25 cellular contexts compared by ENCODE assay signal in the genomic region with DNA sequence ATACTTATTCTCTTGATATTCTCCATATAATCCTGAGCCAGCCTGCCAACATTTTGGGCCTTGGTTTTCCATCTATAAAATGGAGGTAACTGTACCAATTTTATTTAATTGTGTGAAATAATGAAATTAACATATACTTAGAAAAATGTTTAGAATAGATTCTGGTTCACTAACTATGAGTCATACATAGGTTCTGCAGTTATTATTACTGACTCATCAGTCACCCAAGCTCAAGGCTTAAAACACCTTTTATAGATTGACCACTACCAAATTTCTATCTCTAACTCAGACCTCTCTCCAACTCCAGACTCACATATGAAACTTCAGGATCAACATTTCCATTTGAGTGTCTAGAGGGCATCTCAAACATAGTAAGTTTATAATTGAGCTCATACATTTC.
A peak's percentile ranks its signal among the peaks of the same experiment; 100 is the strongest.
DNase-seq lines count a peak whose midpoint lies in the region; ATAC-seq, FAIRE-seq and TF ChIP-seq lines count a peak whose summit lies in the region.
"Had no signal": no experiment of that assay in that cellular context is flagged by ENCODE, and none has a peak within 500 bp of the region (broad histone marks: within the 10 kb centered on the region; RNA-seq: fewer than 3 reads in every experiment).

No MANE protein-coding gene starts in this region.

- in situ Hi-C loops in K562 (cut with MboI), result no loop called here

- H3K9me3 ChIP-seq in K562 (replicated peaks; ENCODE audit: control insufficient read depth, insufficient read depth, low read depth, low read length), result no peaks in the 10 kb centered on the region
- H3K9me3 ChIP-seq: BLaER1 had no signal

- no peaks in the 10 kb centered on the region for H3K4me1 ChIP-seq in K562 (replicated peaks in 1 of 2; ENCODE audit: control insufficient read depth in 2 of 2, insufficient read depth in 2 of 2, low read length in 2 of 2)
- H3K4me1 ChIP-seq: BLaER1 had no signal

- H3K27ac ChIP-seq in K562 (ENCODE audit: extremely low read depth, low read depth, low read length), result no peak overlapping the region
- H3K27ac ChIP-seq: BLaER1, SK-N-MC had no signal

- H3K9ac ChIP-seq in K562 (ENCODE audit: insufficient read depth in 1 of 2, low read depth in 2 of 2, low read length in 2 of 2), result no peak overlapping the region
- H3K9ac ChIP-seq: BLaER1 had no signal

- no peaks in the 10 kb centered on the region for H3K9me1 ChIP-seq in K562 (ENCODE audit: control insufficient read depth, insufficient read depth, low read length)

- TF ChIP-seq EP300 in K562 (IDR thresholded peaks at IDR 0.05; ENCODE audit: low read length), result no peak

- no peak overlapping the region for H3K4me2 ChIP-seq in K562 (ENCODE audit: insufficient read depth, low read length)
- H3K4me2 ChIP-seq: BLaER1 had no signal

- H2AFZ ChIP-seq in K562 (ENCODE audit: low read depth, low read length), result no peak overlapping the region

- H3K79me2 ChIP-seq in K562 (ENCODE audit: control insufficient read depth, insufficient read depth, low read length), result no peaks in the 10 kb centered on the region

- POLR2A ChIA-PET in K562 (lab: Yijun Ruan, JAX), result interaction anchor here (0.7 kb wide), 1 partner anchor 329 kb away, joined by 3 read pairs; no protein-coding TSS in a partner anchor

- DNase-seq in ELR (ENCODE audit: low read depth), result peak; percentile 72
- peak; percentile 9 for DNase-seq in HPDE6-E6E7 (ENCODE audit: extremely low spot score)
- no peak for DNase-seq in K562 (ENCODE audit: extremely low read depth in 1 of 4, low spot score in 3 of 4)
- peak; percentile 41 for DNase-seq in iris pigment epithelial cell (ENCODE audit: low read depth)
- no peak for DNase-seq in NCI-H2029 (lab: John Stamatoyannopoulos, UW)
- no peak for DNase-seq in stimulated activated CD4-positive, alpha-beta T cell treated with anti-CD3 and anti-CD28 coated beads, Interleukin-4, amount 100 ng/mL, for 1 hour
- no peak for DNase-seq in activated CD8-positive, alpha-beta memory T cell treated with anti-CD3 and anti-CD28 coated beads, Interleukin-2, amount 50 U/mL, for 48 hours
- DNase-seq in GM03348 (ENCODE audit: low spot score), result no peak
- DNase-seq: ACHN; Caco-2; CD4-positive, alpha-beta T cell; DMS 273 treated with DMSO at 0.1 percent for 48 hours; DND-41; GOT3; HFFc6; NCI-H1092; NCI-H1436 treated with DMSO at 0.1 percent for 48 hours; NCI-H2081; NCI-H2171; NCI-H345; NCI-H524 treated with DMSO at 0.1 percent for 48 hours; SHP77 treated with DMSO at 0.1 percent for 48 hours had no signal

- H3K4me3 ChIP-seq in K562, result no peak overlapping the region
- H3K4me3 ChIP-seq: BLaER1, SK-N-MC had no signal

- TF ChIP-seq CTCF in K562 (IDR thresholded peaks at IDR 0.05 in 2 of 3, conservative IDR thresholded peaks at IDR 0.05 in 1 of 3; ENCODE audit: insufficient read depth in 2 of 3, low read depth in 1 of 3, low read length in 3 of 3), result no peak

- no peaks in the 10 kb centered on the region for H3K36me3 ChIP-seq in K562 (ENCODE audit: control insufficient read depth, insufficient read depth, low read length)
- H3K36me3 ChIP-seq: BLaER1 had no signal

- no peaks in the 10 kb centered on the region for H4K20me1 ChIP-seq in K562 (replicated peaks; ENCODE audit: control insufficient read depth, insufficient read depth, low read length)
- H4K20me1 ChIP-seq: BLaER1 had no signal

- TF ChIP-seq RAD21 in K562 (CRISPR knock-in tag; conservative IDR thresholded peaks at IDR 0.05 in 1 of 2, IDR thresholded peaks at IDR 0.05 in 1 of 2), result no peak

- no TSS peak for BruUV-seq in K562 (replicated peaks; lab: Mats Ljungman, UMichigan)

- CTCF ChIA-PET in K562 (lab: Yijun Ruan, JAX; ENCODE audit: low intra/inter-chr PET ratio), result no interaction called here

- FAIRE-seq in K562 (lab: Jason Lieb, UNC), result no peak
- FAIRE-seq: GM12892 had no signal

- no peak for ATAC-seq in K562

- TF ChIP-seq POLR2A in K562 (conservative IDR thresholded peaks at IDR 0.05), result no peak

- intact Hi-C loops in K562 (cut with micrococcal nuclease), result no loop called here

- H3K27me3 ChIP-seq in K562 (ENCODE audit: control insufficient read depth in 2 of 2, insufficient read depth in 2 of 2, low read length in 2 of 2), result no peaks in the 10 kb centered on the region
- H3K27me3 ChIP-seq: BLaER1 had no signal

TF ChIP-seq in K562, 482 proteins besides CTCF, POLR2A, EP300 and RAD21:
- TF ChIP-seq EP400 (IDR thresholded peaks at IDR 0.05) (no peak), JUNB (CRISPR knock-in tag; conservative IDR thresholded peaks at IDR 0.05) (0 out of 2 replicates have a peak, but pooled peaks have one; percentile 58)
TF ChIP-seq in K562: peak in this region for 1.

Comparison
In these comparisons a context has a peak if more than half of its experiments do, and no peak if none do; other contexts are left out.
1. DNase-seq: peak in ELR (single experiment), HPDE6-E6E7 (single experiment) and iris pigment epithelial cell (single experiment); none in K562 (0 of 4), NCI-H2029 (single experiment), stimulated activated CD4-positive, alpha-beta T cell treated with anti-CD3 and anti-CD28 coated beads, Interleukin-4, amount 100 ng/mL, for 1 hour (single experiment), activated CD8-positive, alpha-beta memory T cell treated with anti-CD3 and anti-CD28 coated beads, Interleukin-2, amount 50 U/mL, for 48 hours (single experiment) and GM03348 (single experiment).